Comparison of ENCODE assay signal across 13 cellular contexts in the genomic region with DNA sequence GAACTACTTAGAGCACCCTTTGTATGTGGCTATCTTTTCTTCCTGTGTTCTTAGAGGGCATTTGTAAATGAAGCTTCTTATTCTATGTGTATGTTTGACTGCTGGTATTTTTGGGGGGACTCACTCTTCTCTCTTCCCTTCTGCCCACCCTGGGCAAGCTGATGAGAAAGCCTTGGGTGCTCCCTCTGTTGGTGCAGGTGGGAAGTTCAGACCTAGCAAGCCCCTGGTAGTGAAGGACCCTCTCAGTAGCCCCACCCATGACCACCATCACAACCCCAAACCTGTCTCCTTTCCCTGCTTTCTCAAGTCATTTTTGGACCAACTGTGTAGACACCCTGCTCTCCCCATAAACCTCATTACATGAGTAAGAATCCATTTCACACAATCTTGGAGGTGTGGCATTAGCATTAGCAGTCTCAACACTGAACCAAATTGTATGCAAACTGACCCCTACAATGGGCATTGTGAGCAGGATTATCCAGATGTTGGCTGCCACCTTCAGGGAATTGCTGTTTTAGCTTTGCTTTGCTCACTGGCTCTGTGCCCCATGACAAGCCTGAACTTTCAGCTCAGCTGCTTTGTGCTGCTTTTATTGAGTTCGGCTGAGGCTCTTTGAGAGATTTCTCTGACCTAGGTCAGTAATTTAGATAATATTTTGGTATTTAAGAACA. TPM values are rescaled to one million over a fixed set of nuclear protein-coding genes. Genes with fewer than 3 reads are reported as not detected.
DNase-seq lines count a peak whose midpoint lies in the region; ATAC-seq and TF ChIP-seq lines count a peak whose summit lies in the region.
"Had no signal": no experiment of that assay in that cellular context is flagged by ENCODE, and none has a peak within 500 bp of the region (broad histone marks: within the 10 kb centered on the region; RNA-seq: fewer than 3 reads in every experiment).

No MANE protein-coding gene starts in this region.

- no peak overlapping the region for H3K4me3 ChIP-seq in GM12865 (ENCODE audit: low read depth, low read length)
- no peak overlapping the region for H3K4me3 ChIP-seq in RWPE2 (ENCODE audit: severe bottlenecking)

- no peak overlapping the region for H3K23ac ChIP-seq in H9 (ENCODE audit: insufficient read length, low read depth, low read length)

- H3K27me3 Mint-ChIP-seq in H9 (ENCODE audit: low read depth): no peaks in the 10 kb centered on the region

- H3K56ac ChIP-seq in H9 (ENCODE audit: insufficient read length, low read depth, low read length): no peak overlapping the region

- no peak overlapping the region for H3K9ac ChIP-seq in H9 (ENCODE audit: extremely low read depth, insufficient read length, low read length)

- H4K91ac ChIP-seq in H9 (ENCODE audit: insufficient read length, low read depth, low read length): no peak overlapping the region

- H4K8ac ChIP-seq in H9 (replicated peaks; ENCODE audit: insufficient read length, low read depth, low read length): no peak overlapping the region

- no peaks in the 10 kb centered on the region for H3K79me2 ChIP-seq in H9 (ENCODE audit: insufficient read depth, low read length)

- H3K9me3 ChIP-seq in H9 (ENCODE audit: control insufficient read depth, low read depth, low read length): no peaks in the 10 kb centered on the region
- H3K9me3 ChIP-seq in RWPE2 (ENCODE audit: severe bottlenecking): no peaks in the 10 kb centered on the region

- no peaks in the 10 kb centered on the region for H3K23me2 ChIP-seq in H9 (ENCODE audit: insufficient read length, low read depth, low read length, poor library complexity, severe bottlenecking)

- WGBS in H9 (ENCODE audit: extremely low coverage, insufficient read length, low lambda C conversion rate): no CpG with 5 or more reads among the region's 1 CpG

- H3K27me3 ChIP-seq in H9 (ENCODE audit: insufficient read depth, low read length) (no peaks in the 10 kb centered on the region), RWPE2 (ENCODE audit: insufficient read depth, poor library complexity, severe bottlenecking) (no peaks in the 10 kb centered on the region)

- H3K9me3 Mint-ChIP-seq in H9: no peaks in the 10 kb centered on the region
- H3K9me3 Mint-ChIP-seq: activated naive CD8-positive, alpha-beta T cell treated with anti-CD3 and anti-CD28 coated beads, Interleukin-2, amount 50 U/mL, for 24 hours had no signal

- H3K27ac Mint-ChIP-seq in H9: no peak overlapping the region
- H3K27ac Mint-ChIP-seq: activated naive CD8-positive, alpha-beta T cell treated with anti-CD3 and anti-CD28 coated beads, Interleukin-2, amount 50 U/mL, for 24 hours had no signal

- H3K4me1 Mint-ChIP-seq in H9: peaks cover 30 to 31% of the 10 kb centered on the region in 2 experiments
- H3K4me1 Mint-ChIP-seq: activated naive CD8-positive, alpha-beta T cell treated with anti-CD3 and anti-CD28 coated beads, Interleukin-2, amount 50 U/mL, for 24 hours had no signal

- no peak overlapping the region for H3K18ac ChIP-seq in H9 (ENCODE audit: insufficient read length, low read depth, low read length)

- no peak overlapping the region for H3K14ac ChIP-seq in H9 (ENCODE audit: insufficient read depth, low read length)

- H3K4me1 ChIP-seq in H9 (ENCODE audit: insufficient read depth, low read length): no peaks in the 10 kb centered on the region
- H3K4me1 ChIP-seq in RWPE2 (ENCODE audit: insufficient read depth, poor library complexity, severe bottlenecking): no peaks in the 10 kb centered on the region

- H2BK120ac ChIP-seq in H9 (ENCODE audit: low read depth, low read length, poor library complexity, severe bottlenecking): no peak overlapping the region

- H3K36me3 Mint-ChIP-seq in H9 (ENCODE audit: insufficient read depth in 1 of 3, low read depth in 3 of 3): no peaks in the 10 kb centered on the region

- no peak overlapping the region for H2BK5ac ChIP-seq in H9 (ENCODE audit: insufficient read length, low read length)

- H3K27ac ChIP-seq in H9 (ENCODE audit: insufficient read length, low read depth, low read length) (no peak overlapping the region), RWPE2 (ENCODE audit: poor library complexity, severe bottlenecking) (no peak overlapping the region)

- no peak overlapping the region for H2BK12ac ChIP-seq in H9 (ENCODE audit: insufficient read length, low read depth, low read length)

- no peaks in the 10 kb centered on the region for H3K36me3 ChIP-seq in RWPE2 (ENCODE audit: low read depth)

- no peak overlapping the region for H2BK15ac ChIP-seq in H9 (ENCODE audit: low read depth, low read length)

- H4K20me1 ChIP-seq in H9 (ENCODE audit: control insufficient read depth, insufficient read depth, insufficient read length): no peaks in the 10 kb centered on the region

- H2AFZ ChIP-seq in H9 (ENCODE audit: low read length): no peak overlapping the region

- no peak overlapping the region for H2BK20ac ChIP-seq in H9 (ENCODE audit: low read depth, low read length, poor library complexity, severe bottlenecking)

- no peak overlapping the region for H3K4ac ChIP-seq in H9 (ENCODE audit: low read depth, low read length)

- no peak overlapping the region for H4K5ac ChIP-seq in H9 (ENCODE audit: insufficient read length, low read depth, low read length)

- no peak overlapping the region for H3K4me3 Mint-ChIP-seq in H9
- H3K4me3 Mint-ChIP-seq: activated naive CD8-positive, alpha-beta T cell treated with anti-CD3 and anti-CD28 coated beads, Interleukin-2, amount 50 U/mL, for 24 hours had no signal

- no peak overlapping the region for H3K4me2 ChIP-seq in H9 (ENCODE audit: insufficient read depth, insufficient read length, low read length)

- TF ChIP-seq CTCF in GM12865 (IDR thresholded peaks at IDR 0.05; ENCODE audit: insufficient read depth, low read depth, low read length, missing control alignments) (peak; percentile 48), H9 (conservative IDR thresholded peaks at IDR 0.05) (peak; percentile 66), RWPE2 (IDR thresholded peaks at IDR 0.05; ENCODE audit: poor library complexity, severe bottlenecking) (peak; percentile 4)

- H2AK5ac ChIP-seq in H9 (ENCODE audit: insufficient read length, low read length): no peak overlapping the region

- in situ Hi-C loops in KBM-7 (cut with MboI; ENCODE audit: low pct_unique_long_range_greater_than_20kb, low sequenced_read_pairs): no loop called here

- ATAC-seq in RWPE2 (ENCODE audit: low read depth) (peak; percentile 45; the same call in 2 of the 3 replicates), GM21576 (IDR thresholded peaks at IDR 0.05; ENCODE audit: unreplicated experiment) (no peak), GM21381 (IDR thresholded peaks at IDR 0.05; ENCODE audit: unreplicated experiment) (no peak)
- ATAC-seq: activated naive CD8-positive, alpha-beta T cell treated with anti-CD3 and anti-CD28 coated beads, Interleukin-2, amount 50 U/mL, for 24 hours had no signal

- DNase-seq in GM12865 (ENCODE audit: low read depth): peak; percentile 32
- peak; percentile 62 for DNase-seq in H9
- DNase-seq in RWPE2 (ENCODE audit: low spot score): no peak
- DNase-seq in medulla oblongata (ENCODE audit: extremely low spot score): peak; percentile 35
- no peak for DNase-seq in HuH-7 (ENCODE audit: low spot score)
- DNase-seq in KBM-7: no peak
- DNase-seq: activated CD4-positive, alpha-beta T cell treated with anti-CD3 and anti-CD28 coated beads for 4 hours; activated naive CD8-positive, alpha-beta T cell treated with anti-CD3 and anti-CD28 coated beads, Interleukin-2, amount 50 U/mL, for 24 hours; NCI-H1092; RPMI8226 had no signal

- no peak overlapping the region for H3T11ph ChIP-seq in H9 (ENCODE audit: low read length)

- no peaks in the 10 kb centered on the region for H3K79me1 ChIP-seq in H9 (ENCODE audit: insufficient read depth, low read depth, low read length, poor library complexity, severe bottlenecking)

RNA-seq across cellular contexts. Expression of gene TRIM61, which starts 27.9 kb away (rescaled TPM):
- 0.52 and 0.68 TPM in 2 replicates for total RNA-seq in H9 (2021)
- total RNA-seq: pulmonary artery endothelial cell had no signal

Comparison
In these comparisons a context has a peak if more than half of its experiments do, and no peak if none do; other contexts are left out.
1. DNase-seq: peak in GM12865 (single experiment), H9 (single experiment) and medulla oblongata (single experiment); none in RWPE2 (single experiment), HuH-7 (single experiment) and KBM-7 (single experiment).
2. CTCF ChIP-seq: peak in every context shown above with its lines; median percentile 66 in H9; 48 in GM12865; 4 in RWPE2.